ENCODE assay signal across 36 cellular contexts in genomic region chr21:19290328-19290727, GRCh38.
"Had no signal": no experiment of that assay in that cellular context is flagged by ENCODE, and none has a peak within 500 bp of the region (broad histone marks: within the 10 kb centered on the region; RNA-seq: fewer than 3 reads in every experiment).

No MANE protein-coding gene starts in this region.

- H3K4me3 Mint-ChIP-seq: activated B cell treated with CpG ODN at 0.5 μM for 24 hours; activated CD4-positive, alpha-beta memory T cell treated with anti-CD3 and anti-CD28 coated beads for 36 hours; activated CD4-positive, alpha-beta T cell treated with anti-CD3 and anti-CD28 coated beads, Interleukin-2, amount 10 ng/mL, durations not matched to agents 24 days and 14 days; activated CD8-positive, alpha-beta T cell treated with anti-CD3 and anti-CD28 coated beads for 36 hours; activated naive CD4-positive, alpha-beta T cell treated with anti-CD3 and anti-CD28 coated beads for 36 hours; activated naive CD8-positive, alpha-beta T cell treated with anti-CD3 and anti-CD28 coated beads for 36 hours; activated T-cell treated with anti-CD3 and anti-CD28 coated beads, Interleukin-2, amount 50 U/mL, for 4 hours; activated T-cell treated with anti-CD3 and anti-CD28 coated beads, Interleukin-2, amount 50 U/mL, for 72 hours; activated T-helper 1 cell treated with anti-CD3 and anti-CD28 coated beads, Interleukin-12 subunit alpha, Interleukin-12 subunit beta, Interleukin-2, Interleukin-4 antibody, amounts not matched to agents 30 ng/mL and 10 ng/mL and 1 ng/mL, durations not matched to agents 14 hours and 24 hours and 36 hours; activated T-helper 17 cell treated with anti-CD3 and anti-CD28 coated beads, Interleukin-2, amount 50 U/mL, for 72 hours; T-helper 1 cell treated with Interleukin-12 subunit alpha and Interleukin-12 subunit beta and Interleukin-4 antibody, amounts not matched to agents 30 μg/mL and 1 μg/mL, for 36 hours; T-helper 2 cell treated with Interferon-gamma antibody and Interleukin-4, amounts not matched to agents 5 μg/mL and 100 μg/mL, for 36 hours had no signal

- DNase-seq: activated B cell treated with CpG ODN at 0.5 μM for 24 hours; activated CD4-positive, alpha-beta memory T cell treated with anti-CD3 and anti-CD28 coated beads for 36 hours; activated CD4-positive, alpha-beta T cell treated with anti-CD3 and anti-CD28 coated beads for 4 hours; activated CD4-positive, alpha-beta T cell treated with anti-CD3 and anti-CD28 coated beads, Interleukin-2, amount 10 ng/mL, durations not matched to agents 24 days and 14 days; activated CD4-positive, alpha-beta T cell treated with anti-CD3 and anti-CD28 coated beads, Interleukin-2, amount 50 U/mL, for 1 hour; activated CD4-positive, alpha-beta T cell treated with anti-CD3 and anti-CD28 coated beads, Interleukin-2, amount 50 U/mL, for 4 hours; activated CD4-positive, CD25-positive, alpha-beta regulatory T cell treated with anti-CD3 and anti-CD28 coated beads, Interleukin-2, amount 50 U/mL, for 72 hours; activated CD8-positive, alpha-beta memory T cell treated with anti-CD3 and anti-CD28 coated beads, Interleukin-2, amount 50 U/mL, for 4 hours; activated CD8-positive, alpha-beta T cell treated with anti-CD3 and anti-CD28 coated beads for 36 hours; activated effector memory CD4-positive, alpha-beta T cell treated with anti-CD3 and anti-CD28 coated beads, Interleukin-2, amount 50 U/mL, for 16 hours; activated gamma-delta T cell treated with Interleukin-2 at 50 U/mL for 16 hours; activated naive CD4-positive, alpha-beta T cell; activated naive CD4-positive, alpha-beta T cell treated with anti-CD3 and anti-CD28 coated beads for 36 hours; activated naive CD4-positive, alpha-beta T cell treated with anti-CD3 and anti-CD28 coated beads, Interleukin-2, amount 50 U/mL, for 16 hours; activated naive CD8-positive, alpha-beta T cell treated with anti-CD3 and anti-CD28 coated beads for 36 hours; activated T-cell treated with anti-CD3 and anti-CD28 coated beads for 4 hours; activated T-cell treated with anti-CD3 and anti-CD28 coated beads, Interleukin-2, amount 50 U/mL, for 1 hour; activated T-cell treated with anti-CD3 and anti-CD28 coated beads, Interleukin-2, amount 50 U/mL, for 4 hours; activated T-cell treated with anti-CD3 and anti-CD28 coated beads, Interleukin-2, amount 50 U/mL, for 72 hours; adrenal gland; amniotic stem cell; aorta; body of pancreas; brain microvascular endothelial cell; central memory CD4-positive, alpha-beta T cell; T-helper 2 cell; T-helper 9 cell had no signal

- H3K36me3 Mint-ChIP-seq: activated CD4-positive, alpha-beta memory T cell treated with anti-CD3 and anti-CD28 coated beads for 36 hours; activated naive CD8-positive, alpha-beta T cell treated with anti-CD3 and anti-CD28 coated beads for 36 hours had no signal

- H3K9me3 ChIP-seq: adrenal gland, body of pancreas, breast epithelium had no signal

- H3K27ac ChIP-seq: adrenal gland, body of pancreas, brain microvascular endothelial cell, breast epithelium, VCaP had no signal

- H3K36me3 ChIP-seq: adrenal gland, brain microvascular endothelial cell, breast epithelium had no signal

- H3K4me1 ChIP-seq: adrenal gland, body of pancreas, breast epithelium had no signal

- H3K27ac Mint-ChIP-seq: activated B cell treated with CpG ODN at 0.5 μM for 24 hours; activated CD4-positive, alpha-beta memory T cell treated with anti-CD3 and anti-CD28 coated beads for 36 hours; activated CD4-positive, alpha-beta T cell treated with anti-CD3 and anti-CD28 coated beads, Interleukin-2, amount 10 ng/mL, durations not matched to agents 24 days and 14 days; activated CD8-positive, alpha-beta T cell treated with anti-CD3 and anti-CD28 coated beads for 36 hours; activated naive CD4-positive, alpha-beta T cell treated with anti-CD3 and anti-CD28 coated beads for 36 hours; activated naive CD4-positive, alpha-beta T cell treated with anti-CD3 and anti-CD28 coated beads, Interleukin-2, amount 50 U/mL, for 72 hours; activated naive CD8-positive, alpha-beta T cell treated with anti-CD3 and anti-CD28 coated beads for 36 hours; activated T-cell treated with anti-CD3 and anti-CD28 coated beads, Interleukin-2, amount 50 U/mL, for 72 hours; activated T-helper 1 cell treated with anti-CD3 and anti-CD28 coated beads, Interleukin-12 subunit alpha, Interleukin-12 subunit beta, Interleukin-2, Interleukin-4 antibody, amounts not matched to agents 30 ng/mL and 10 ng/mL and 1 ng/mL, durations not matched to agents 14 hours and 24 hours and 36 hours; activated T-helper 17 cell treated with anti-CD3 and anti-CD28 coated beads, Interleukin-2, amount 50 U/mL, for 72 hours; T-helper 1 cell treated with Interleukin-12 subunit alpha and Interleukin-12 subunit beta and Interleukin-4 antibody, amounts not matched to agents 30 μg/mL and 1 μg/mL, for 36 hours; T-helper 2 cell treated with Interferon-gamma antibody and Interleukin-4, amounts not matched to agents 5 μg/mL and 100 μg/mL, for 36 hours had no signal

- H3K4me1 Mint-ChIP-seq: activated B cell treated with CpG ODN at 0.5 μM for 24 hours; activated CD4-positive, alpha-beta T cell treated with anti-CD3 and anti-CD28 coated beads, Interleukin-2, amount 10 ng/mL, durations not matched to agents 24 days and 14 days; activated naive CD8-positive, alpha-beta T cell treated with anti-CD3 and anti-CD28 coated beads for 36 hours; activated T-helper 17 cell treated with anti-CD3 and anti-CD28 coated beads, Interleukin-2, amount 50 U/mL, for 72 hours had no signal

- H3K4me3 ChIP-seq: adrenal gland, body of pancreas, breast epithelium had no signal

- H3K27me3 ChIP-seq: adrenal gland, body of pancreas, brain microvascular endothelial cell, breast epithelium had no signal

- ATAC-seq: activated CD8-positive, alpha-beta T cell treated with anti-CD3 and anti-CD28 coated beads for 36 hours; activated naive CD4-positive, alpha-beta T cell treated with anti-CD3 and anti-CD28 coated beads, Interleukin-2, amount 50 U/mL, for 72 hours; activated T-cell treated with anti-CD3 and anti-CD28 coated beads, Interleukin-2, amount 50 U/mL, for 4 hours; activated T-cell treated with anti-CD3 and anti-CD28 coated beads, Interleukin-2, amount 50 U/mL, for 72 hours; activated T-helper 17 cell treated with anti-CD3 and anti-CD28 coated beads, Interleukin-2, amount 50 U/mL, for 72 hours; body of pancreas had no signal

- FAIRE-seq: astrocyte, TTC549 had no signal

- H3K27me3 Mint-ChIP-seq: activated B cell treated with CpG ODN at 0.5 μM for 24 hours; activated CD4-positive, alpha-beta memory T cell treated with anti-CD3 and anti-CD28 coated beads for 36 hours; activated CD4-positive, alpha-beta T cell treated with anti-CD3 and anti-CD28 coated beads, Interleukin-2, amount 10 ng/mL, durations not matched to agents 24 days and 14 days; activated CD8-positive, alpha-beta T cell treated with anti-CD3 and anti-CD28 coated beads for 36 hours; activated naive CD8-positive, alpha-beta T cell treated with anti-CD3 and anti-CD28 coated beads for 36 hours; activated T-helper 17 cell treated with anti-CD3 and anti-CD28 coated beads, Interleukin-2, amount 50 U/mL, for 72 hours had no signal
